In the genomic region with DNA sequence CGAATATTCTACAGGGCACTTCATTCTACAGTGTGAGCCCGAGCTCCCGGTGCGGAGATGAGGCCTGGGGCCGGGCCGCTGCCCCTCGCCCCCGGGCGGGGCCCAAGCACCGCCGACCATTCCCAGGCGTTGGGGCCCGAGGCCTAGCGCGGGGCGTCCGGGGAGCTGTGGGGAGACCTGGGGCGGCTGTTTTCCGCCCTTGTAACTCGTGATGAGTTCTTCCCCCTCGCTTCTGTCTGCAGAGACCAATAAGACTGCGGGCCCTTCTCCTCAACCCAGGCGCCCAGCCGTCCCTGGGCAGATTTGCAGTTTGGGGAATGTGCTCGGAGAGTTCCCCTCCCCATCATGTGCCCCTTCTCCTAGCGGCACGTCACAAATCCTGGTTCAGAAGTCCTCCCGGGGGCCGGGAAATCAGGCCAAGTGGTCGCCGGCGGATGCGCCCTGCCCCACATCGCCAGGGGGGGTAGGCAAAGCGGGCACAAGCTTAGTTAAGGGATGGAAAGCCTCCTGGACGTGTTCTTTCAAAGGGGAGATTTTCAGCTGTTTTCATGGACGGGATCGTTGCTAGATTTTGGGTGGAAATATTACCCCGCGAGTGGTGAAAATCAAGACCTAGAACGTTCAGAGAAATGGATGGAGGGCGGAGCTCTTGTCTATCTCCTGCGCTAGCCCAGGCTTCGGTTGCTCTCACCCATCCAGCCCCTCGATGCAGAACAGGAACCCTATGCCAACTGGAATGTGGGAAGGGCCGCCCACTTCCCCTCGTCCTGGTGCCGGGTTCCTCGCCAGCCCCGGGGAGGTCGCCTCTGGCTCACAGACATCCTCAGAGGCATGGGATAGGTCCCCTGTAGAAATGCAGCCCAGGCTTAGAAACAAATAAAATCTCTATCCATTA, we compare ENCODE assay signal across 8 cellular contexts. TPM values are rescaled to one million over a fixed set of nuclear protein-coding genes. Genes with fewer than 3 reads are reported as not detected.
A peak's percentile ranks its signal among the peaks of the same experiment; 100 is the strongest.
DNase-seq lines count a peak whose midpoint lies in the region; ATAC-seq and TF ChIP-seq lines count a peak whose summit lies in the region.

No MANE protein-coding gene starts in this region.

- H3K4me3 ChIP-seq in Peyer's patch (peak overlapping the region; percentile 50 to 90 (median 58)), adrenal gland (peak overlapping the region in 2 of 4 donors; percentile 38 to 78)

- no peak for TF ChIP-seq CTCF in Peyer's patch (IDR thresholded peaks at IDR 0.05)
- TF ChIP-seq CTCF in adrenal gland (IDR thresholded peaks at IDR 0.05): no peak

- ATAC-seq in GM18517 (IDR thresholded peaks at IDR 0.05; ENCODE audit: unreplicated experiment) (peak; percentile 6), HG03066 (IDR thresholded peaks at IDR 0.05; ENCODE audit: low read depth, unreplicated experiment) (peak; percentile 3), left cardiac atrium (peak; percentile 19 to 32)

- TF ChIP-seq POLR2A in Peyer's patch (IDR thresholded peaks at IDR 0.05): no peak
- TF ChIP-seq POLR2A in adrenal gland (IDR thresholded peaks at IDR 0.05): no peak

- no peaks in the 10 kb centered on the region for H3K36me3 ChIP-seq in Peyer's patch
- no peaks in the 10 kb centered on the region for H3K36me3 ChIP-seq in adrenal gland (replicated peaks in 1 of 2)

- H3K27me3 ChIP-seq in Peyer's patch: no peaks in the 10 kb centered on the region
- no peaks in the 10 kb centered on the region for H3K27me3 ChIP-seq in adrenal gland

- H3K4me1 ChIP-seq in Peyer's patch (peaks cover 0 to 5% (median 4%) of the 10 kb centered on the region in 4 donors), adrenal gland (replicated peaks in 1 of 2) (peaks cover 10 to 13% of the 10 kb centered on the region in 2 donors)

- H3K27ac ChIP-seq in Peyer's patch: peak overlapping the region; percentile 91 to 100 (median 98)
- H3K27ac ChIP-seq in adrenal gland: peak overlapping the region; percentile 86 to 100 (median 99)

- WGBS in adrenal gland, 4 donors: 20 to 46% (median 26%) methylated on average over 17 to 51 of the region's 51 CpGs

- DNase-seq in AG08395 (ENCODE audit: low spot score): peak; percentile 38
- peak; percentile 59 to 71 (median 65) for DNase-seq in Peyer's patch
- peak; percentile 43 to 76 (median 62) for DNase-seq in adrenal gland
- peak; percentile 73 for DNase-seq in left cardiac atrium
- peak; percentile 65 for DNase-seq in pons (ENCODE audit: low spot score)
- DNase-seq in GOT3 (lab: John Stamatoyannopoulos, UW): no peak

- H3K9me3 ChIP-seq in Peyer's patch (no peaks in the 10 kb centered on the region), adrenal gland (replicated peaks in 1 of 3) (no peaks in the 10 kb centered on the region)

- intact Hi-C loops in adrenal gland (cut with DNase I) (no loop called here), left cardiac atrium (cut with DNase I) (no loop called here)

RNA-seq across cellular contexts. Expression of a gene that starts 18.8 kb away (rescaled TPM):
- total RNA-seq in Peyer's patch: 10 to 100 TPM; 15.7 to 96.9 (median 49.7) TPM
- total RNA-seq in adrenal gland: 10 to 100 TPM in 6 of 8 donors, 1 to 10 TPM in 2; 3.1 to 30.1 (median 12.6) TPM
- 10 to 100 TPM in 2 of 3 donors, 1 to 10 TPM in 1; 2.7 to 24.4 (median 20.8) TPM for polyA plus RNA-seq in adrenal gland
- total RNA-seq in left cardiac atrium: 1 to 10 TPM; 2.5 to 3.4 TPM

RNA-seq across cellular contexts. Expression of a gene that starts 47.3 kb away (rescaled TPM):
- total RNA-seq in Peyer's patch: 10 to 100 TPM in 2 of 4 donors, 1 to 10 TPM in 2; 8.2 to 25.0 (median 14.5) TPM
- 1 to 10 TPM in 5 of 8 donors, under 1 TPM in 2, not detected in 1; 0.32 to 2.4 (median 1.5) TPM for total RNA-seq in adrenal gland
- polyA plus RNA-seq in adrenal gland: 10 to 100 TPM in 1 of 3 donors, 1 to 10 TPM in 1, under 1 TPM in 1; 0.16 to 11.2 (median 5.2) TPM
- under 1 TPM; 0.37 to 0.53 TPM for total RNA-seq in left cardiac atrium
